ENCODE assay signal across 29 cellular contexts in genomic region chrX:145886469-145886868, GRCh38.
"Had no signal": no experiment of that assay in that cellular context is flagged by ENCODE, and none has a peak within 500 bp of the region (broad histone marks: within the 10 kb centered on the region; RNA-seq: fewer than 3 reads in every experiment).

No MANE protein-coding gene starts in this region.

- H3K27ac Mint-ChIP-seq: dendritic cell treated with granulocyte-macrophage colony-stimulating factor and Interleukin-4, amounts not matched to agents 40 ng/mL and 50 ng/mL, for 4 days; effector memory CD8-positive, alpha-beta T cell; endodermal cell had no signal

- H3K4me2 ChIP-seq: hepatocyte had no signal

- H3K27ac ChIP-seq: colonic mucosa, coronary artery, dorsolateral prefrontal cortex, epithelial cell of prostate, esophagus muscularis mucosa, esophagus squamous epithelium, foreskin keratinocyte, gastrocnemius medialis, gastroesophageal sphincter, heart left ventricle, heart right ventricle, hepatocyte had no signal

- H2AFZ ChIP-seq: hepatocyte had no signal

- H3K4me1 ChIP-seq: colonic mucosa, esophagus muscularis mucosa, esophagus squamous epithelium, foreskin keratinocyte, gastrocnemius medialis, gastroesophageal sphincter, heart left ventricle, heart right ventricle had no signal

- ATAC-seq: effector memory CD8-positive, alpha-beta T cell; esophagus mucosa; foreskin keratinocyte; gastrocnemius medialis; gastroesophageal sphincter; heart left ventricle; heart right ventricle had no signal

- H3K4me3 ChIP-seq: colonic mucosa, coronary artery, dorsolateral prefrontal cortex, esophagus muscularis mucosa, esophagus squamous epithelium, gastrocnemius medialis, gastroesophageal sphincter, heart left ventricle, heart right ventricle, hepatocyte had no signal

- H3K36me3 ChIP-seq: colonic mucosa, esophagus muscularis mucosa, esophagus squamous epithelium, gastrocnemius medialis, gastroesophageal sphincter, heart left ventricle, heart right ventricle had no signal

- H3K27me3 Mint-ChIP-seq: dendritic cell treated with granulocyte-macrophage colony-stimulating factor and Interleukin-4, amounts not matched to agents 40 ng/mL and 50 ng/mL, for 4 days; effector memory CD8-positive, alpha-beta T cell had no signal

- FAIRE-seq: endometrium, endothelial cell of umbilical vein, frontal cortex had no signal

- H3K79me2 ChIP-seq: hepatocyte had no signal

- H3K4me3 Mint-ChIP-seq: dendritic cell treated with granulocyte-macrophage colony-stimulating factor and Interleukin-4, amounts not matched to agents 40 ng/mL and 50 ng/mL, for 4 days; effector memory CD8-positive, alpha-beta T cell; endodermal cell had no signal

- H3K9me3 ChIP-seq: colonic mucosa, esophagus muscularis mucosa, esophagus squamous epithelium, gastrocnemius medialis, gastroesophageal sphincter, heart left ventricle had no signal

- H3K27me3 ChIP-seq: colonic mucosa, esophagus muscularis mucosa, esophagus squamous epithelium, foreskin keratinocyte, gastrocnemius medialis, gastroesophageal sphincter, heart left ventricle, heart right ventricle, hepatocyte had no signal

- H3K4me1 Mint-ChIP-seq: endodermal cell had no signal

- DNase-seq: colonic mucosa; cortex of kidney; dermis blood vessel endothelial cell; dorsolateral prefrontal cortex; effector CD4-positive, alpha-beta T cell; effector CD8-positive, alpha-beta T cell; effector memory CD4-positive, alpha-beta T cell; effector memory CD8-positive, alpha-beta T cell; endodermal cell; erythroblast; esophagus squamous epithelium; foreskin fibroblast; foreskin keratinocyte; foreskin melanocyte; gastrocnemius medialis; glutamatergic neuron; head of caudate nucleus; heart left ventricle; heart right ventricle had no signal
